1 cellular context compared by ENCODE assay signal in genomic region chr2:69253893-69254292, GRCh38.
A peak's percentile ranks its signal among the peaks of the same experiment; 100 is the strongest.
TF ChIP-seq lines count a peak whose summit lies in the region.

No MANE protein-coding gene starts in this region.

TF ChIP-seq in A549, 52 proteins besides CTCF, POLR2A, EP300 and RAD21 (continued from another document):
- TF ChIP-seq TP53 (CRISPR knock-in tag; IDR thresholded peaks at IDR 0.05) (no peak), NPAS2 (CRISPR knock-in tag; IDR thresholded peaks at IDR 0.05; ENCODE audit: borderline replicate concordance) (no peak), HMGXB4 (CRISPR knock-in tag; IDR thresholded peaks at IDR 0.05; ENCODE audit: borderline replicate concordance) (no peak), MYC (IDR thresholded peaks at IDR 0.05; ENCODE audit: borderline replicate concordance, low read length) (no peak), RCOR1 (IDR thresholded peaks at IDR 0.05; ENCODE audit: low read depth, low read length) (no peak), TFCP2L1 (CRISPR knock-in tag; IDR thresholded peaks at IDR 0.05) (no peak), RFX5 (IDR thresholded peaks at IDR 0.05) (no peak), HOXA7 (CRISPR knock-in tag; IDR thresholded peaks at IDR 0.05) (0 out of 2 replicates have a peak, but pooled peaks have one; percentile 82), REST (IDR thresholded peaks at IDR 0.05) (no peak), HES2 (IDR thresholded peaks at IDR 0.05) (peak; percentile 97), ELK1 (IDR thresholded peaks at IDR 0.05; ENCODE audit: low read depth, low read length) (no peak), MAX (IDR thresholded peaks at IDR 0.05) (peak; percentile 84), PBX3 (IDR thresholded peaks at IDR 0.05) (peak; percentile 95), KDM5A (IDR thresholded peaks at IDR 0.05) (no peak), NFE2L2 (conservative IDR thresholded peaks at IDR 0.05; ENCODE audit: low read length) (no peak), CBX2 (IDR thresholded peaks at IDR 0.05; ENCODE audit: borderline replicate concordance, low read depth) (no peak), CHD2 (IDR thresholded peaks at IDR 0.05; ENCODE audit: low read length, partially characterized antibody) (no peak)
